In genomic region chr21:39676054-39676771, GRCh38 we compare ENCODE assay signal across 9 cellular contexts.
DNase-seq lines count a peak whose midpoint lies in the region; ATAC-seq and TF ChIP-seq lines count a peak whose summit lies in the region.
"Had no signal": no experiment of that assay in that cellular context is flagged by ENCODE, and none has a peak within 500 bp of the region (broad histone marks: within the 10 kb centered on the region; RNA-seq: fewer than 3 reads in every experiment).

No MANE protein-coding gene starts in this region.

- peak; percentile 57 for DNase-seq in AG08395 (ENCODE audit: low spot score)
- peak; percentile 99 for DNase-seq in NCI-H1092 treated with DMSO at 0.1 percent for 48 hours (lab: John Stamatoyannopoulos, UW)
- DNase-seq in left colon, result peak in 1 of 2 donors; percentile 63
- no peak for DNase-seq in activated CD8-positive, alpha-beta memory T cell treated with anti-CD3 and anti-CD28 coated beads, Interleukin-2, amount 50 U/mL, for 48 hours
- no peak for DNase-seq in activated CD4-positive, alpha-beta T cell treated with anti-CD3 and anti-CD28 coated beads, Interleukin-2, amount 50 U/mL, for 48 hours
- no peak for DNase-seq in Kasumi-1 (lab: John Stamatoyannopoulos, UW)

- peak; percentile 58 for ATAC-seq in left colon
- no peak for ATAC-seq in GM21717 (IDR thresholded peaks at IDR 0.05; ENCODE audit: unreplicated experiment)

- TF ChIP-seq CTCF in VCaP (conservative IDR thresholded peaks at IDR 0.05), result peak; percentile 19; the same call in 1 of the 2 replicates

- peak overlapping the region; percentile 77 for H3K27ac ChIP-seq in VCaP
- H3K27ac ChIP-seq: HL-60 had no signal

- intact Hi-C loops in left colon (cut with DNase I, micrococcal nuclease), result no loop called here

Comparison
In these comparisons a context has a peak if more than half of its experiments do, and no peak if none do; other contexts are left out.
1. DNase-seq: peak in AG08395 (single experiment) and NCI-H1092 treated with DMSO at 0.1 percent for 48 hours (single experiment); none in activated CD8-positive, alpha-beta memory T cell treated with anti-CD3 and anti-CD28 coated beads, Interleukin-2, amount 50 U/mL, for 48 hours (single experiment), activated CD4-positive, alpha-beta T cell treated with anti-CD3 and anti-CD28 coated beads, Interleukin-2, amount 50 U/mL, for 48 hours (0 of 2) and Kasumi-1 (0 of 2).